8 cellular contexts compared by ENCODE assay signal in genomic region chr17:27245230-27245696, GRCh38. TPM values are rescaled to one million over a fixed set of nuclear protein-coding genes. Genes with fewer than 3 reads are reported as not detected.
DNase-seq lines count a peak whose midpoint lies in the region; ATAC-seq and TF ChIP-seq lines count a peak whose summit lies in the region.

No MANE protein-coding gene starts in this region.

- no peaks in the 10 kb centered on the region for H3K36me3 ChIP-seq in OCI-LY3 (replicated peaks; ENCODE audit: low read depth, low read length)
- H3K36me3 ChIP-seq in gastroesophageal sphincter = no peaks in the 10 kb centered on the region
- H3K36me3 ChIP-seq in osteoblast (ENCODE audit: insufficient read depth, low read length) = no peaks in the 10 kb centered on the region
- no peaks in the 10 kb centered on the region for H3K36me3 ChIP-seq in transverse colon

- TF ChIP-seq EP300 in gastroesophageal sphincter (IDR thresholded peaks at IDR 0.05) (no peak), transverse colon (IDR thresholded peaks at IDR 0.05; ENCODE audit: low read depth) (no peak)

- H3K4me1 ChIP-seq in OCI-LY3 (ENCODE audit: low read length) (peaks cover 37% of the 10 kb centered on the region), gastroesophageal sphincter (peaks cover 30 to 66% (median 38%) of the 10 kb centered on the region in 3 donors), osteoblast (ENCODE audit: insufficient read depth, low read length) (peaks cover 32% of the 10 kb centered on the region), transverse colon (peaks cover 23 to 67% (median 29%) of the 10 kb centered on the region in 4 donors)

- TF ChIP-seq CTCF in OCI-LY3 (IDR thresholded peaks at IDR 0.05; ENCODE audit: low read depth, low read length) (peak; percentile 80), gastroesophageal sphincter (IDR thresholded peaks at IDR 0.05) (peak; percentile 35 to 85 (median 60)), osteoblast (IDR thresholded peaks at IDR 0.05; ENCODE audit: extremely low read depth, low read depth, low read length) (peak; percentile 64), transverse colon (IDR thresholded peaks at IDR 0.05) (peak; percentile 57 to 86 (median 63))

- H3K9me3 ChIP-seq in OCI-LY3 (ENCODE audit: insufficient read depth, low read length) = no peaks in the 10 kb centered on the region
- H3K9me3 ChIP-seq in gastroesophageal sphincter = no peaks in the 10 kb centered on the region
- no peaks in the 10 kb centered on the region for H3K9me3 ChIP-seq in osteoblast (ENCODE audit: low read depth, low read length)
- H3K9me3 ChIP-seq in transverse colon = no peaks in the 10 kb centered on the region

- H4K20me1 ChIP-seq in OCI-LY3 (ENCODE audit: insufficient read depth, low read length) = peaks cover 30% of the 10 kb centered on the region
- no peaks in the 10 kb centered on the region for H4K20me1 ChIP-seq in osteoblast (ENCODE audit: insufficient read depth, low read length)

- no peak overlapping the region for H3K9ac ChIP-seq in OCI-LY3 (ENCODE audit: low read length)

- H3K4me2 ChIP-seq in OCI-LY3 (ENCODE audit: low read length) (peak overlapping the region; percentile 23), osteoblast (ENCODE audit: insufficient read depth, low read length) (peak overlapping the region; percentile 99)

- TF ChIP-seq POLR2A in gastroesophageal sphincter (IDR thresholded peaks at IDR 0.05) (no peak), transverse colon (IDR thresholded peaks at IDR 0.05) (no peak)

- ATAC-seq in GM21423 (IDR thresholded peaks at IDR 0.05; ENCODE audit: unreplicated experiment) = peak; percentile 91
- ATAC-seq in gastroesophageal sphincter = peak; percentile 87

- H2AFZ ChIP-seq in OCI-LY3 (ENCODE audit: low read depth, low read length) (no peak overlapping the region), osteoblast (ENCODE audit: low read length) (peak overlapping the region; percentile 91)

- H3K4me3 ChIP-seq in OCI-LY3 (ENCODE audit: low read length) = no peak overlapping the region
- H3K4me3 ChIP-seq in gastroesophageal sphincter = peak overlapping the region in 1 of 2 donors; percentile 16
- peak overlapping the region; percentile 66 for H3K4me3 ChIP-seq in osteoblast (ENCODE audit: insufficient read depth, low read length)
- H3K4me3 ChIP-seq in transverse colon = no peak overlapping the region

- H3K79me2 ChIP-seq in OCI-LY3 (ENCODE audit: low read length) (no peaks in the 10 kb centered on the region), osteoblast (ENCODE audit: insufficient read depth, low read length) (no peaks in the 10 kb centered on the region)

- 4 to 13% methylated on average over 4 of the region's 7 CpGs for WGBS in gastroesophageal sphincter (ENCODE audit: low coverage in 1 of 2), 2 donors
- 0 to 5% methylated on average over 1 to 7 of the region's 7 CpGs for WGBS in transverse colon (ENCODE audit: low coverage in 1 of 2), 2 donors

- H3K27me3 ChIP-seq in OCI-LY3 (ENCODE audit: low read depth, low read length) (peaks cover 63% of the 10 kb centered on the region), gastroesophageal sphincter (no peaks in the 10 kb centered on the region), osteoblast (ENCODE audit: insufficient read depth, low read length) (peaks cover 4% of the 10 kb centered on the region), transverse colon (no peaks in the 10 kb centered on the region)

- in situ Hi-C loops in transverse colon (cut with MboI; ENCODE audit: low pct_ligation_motif_present in 1 of 4, low pct_unique_long_range_greater_than_20kb in 1 of 4, low sequenced_read_pairs in 3 of 4) = loop anchor here (5.0 to 25.0 kb wide), 4 partner anchors 87 to 367 kb away; partner anchors contain the start of gene KSR1 (in 1 of the 4)

- intact Hi-C loops in transverse colon (cut with DNase I; ENCODE audit: low total_unique reads) = loop anchor here (2.0 kb wide), 1 partner anchor 88 kb away; no protein-coding TSS in a partner anchor

- H3K27ac ChIP-seq in OCI-LY3 (ENCODE audit: low read length) (no peak overlapping the region), gastroesophageal sphincter (peak overlapping the region; percentile 86 to 97 (median 88)), osteoblast (ENCODE audit: low read depth, low read length) (peak overlapping the region; percentile 92), transverse colon (peak overlapping the region; percentile 80 to 84 (median 82))

- peak; percentile 98 for DNase-seq in DMS53 treated with DMSO at 0.1 percent for 48 hours (lab: John Stamatoyannopoulos, UW; ENCODE audit: unreplicated experiment)
- DNase-seq in HT-29 (ENCODE audit: low spot score) = peak; percentile 80
- DNase-seq in activated effector memory CD4-positive, alpha-beta T cell treated with anti-CD3 and anti-CD28 coated beads, Interleukin-2, amount 50 U/mL, for 16 hours = peak; percentile 70
- peak; percentile 92 for DNase-seq in osteoblast (ENCODE audit: insufficient read length, low spot score, missing footprints)
- peak; percentile 85 for DNase-seq in transverse colon

RNA-seq across cellular contexts. Expression of gene WSB1, which starts 48.7 kb away (rescaled TPM):
- 32.0 and 53.2 TPM in 2 replicates for total RNA-seq in HT-29 (2014; rRNA removed; shearing (Covaris generic))
- 100 to 1,000 TPM in 2 of 4 donors, 10 to 100 TPM in 2; 74.2 to 200 (median 133) TPM for total RNA-seq in gastroesophageal sphincter
- 158 and 177 TPM in 2 replicates for total RNA-seq in osteoblast
- 100 to 1,000 TPM in 3 of 4 donors, 10 to 100 TPM in 1; 90.4 to 335 (median 261) TPM for total RNA-seq in transverse colon
